9 cellular contexts compared by ENCODE assay signal in genomic region chr3:69671082-69671952, GRCh38.
A peak's percentile ranks its signal among the peaks of the same experiment; 100 is the strongest.
DNase-seq lines count a peak whose midpoint lies in the region; ATAC-seq and TF ChIP-seq lines count a peak whose summit lies in the region.
"Had no signal": no experiment of that assay in that cellular context is flagged by ENCODE, and none has a peak within 500 bp of the region (broad histone marks: within the 10 kb centered on the region; RNA-seq: fewer than 3 reads in every experiment).

No MANE protein-coding gene starts in this region.

- H3K27me3 Mint-ChIP-seq in endothelial cell (ENCODE audit: unreplicated experiment), result no peaks in the 10 kb centered on the region

- no peak overlapping the region for H3K4me3 Mint-ChIP-seq in endothelial cell (ENCODE audit: unreplicated experiment)

- H3K4me1 Mint-ChIP-seq in endothelial cell (ENCODE audit: unreplicated experiment), result no peaks in the 10 kb centered on the region

- DNase-seq in AG09309 (ENCODE audit: low read depth) (no peak), OCI-M2 (lab: John Stamatoyannopoulos, UW; ENCODE audit: unreplicated experiment) (peak; percentile 23), endothelial cell (ENCODE audit: low spot score) (peak; percentile 55), myocyte (ENCODE audit: low read depth) (peak; percentile 70)

- H3K36me3 Mint-ChIP-seq in endothelial cell (ENCODE audit: low read depth, unreplicated experiment), result no peaks in the 10 kb centered on the region

- H3K27ac Mint-ChIP-seq in endothelial cell (ENCODE audit: unreplicated experiment), result no peak overlapping the region

- no peak for ATAC-seq in GM18519 (IDR thresholded peaks at IDR 0.05; ENCODE audit: low FRiP score, unreplicated experiment)
- no peak for ATAC-seq in HG03108 (IDR thresholded peaks at IDR 0.05; ENCODE audit: unreplicated experiment)
- no peak for ATAC-seq in GM21529 (IDR thresholded peaks at IDR 0.05; ENCODE audit: unreplicated experiment)
- ATAC-seq: left colon had no signal

- TF ChIP-seq CTCF in AG09309 (IDR thresholded peaks at IDR 0.05; ENCODE audit: control insufficient read depth, insufficient read depth, low read depth, low read length, missing control alignments), result peak; percentile 62
- TF ChIP-seq CTCF in GM12875 (IDR thresholded peaks at IDR 0.05; ENCODE audit: borderline replicate concordance, insufficient read depth, low read depth, low read length), result peak; percentile 30; the same call in 1 of the 2 replicates
- TF ChIP-seq CTCF in endothelial cell (IDR thresholded peaks at IDR 0.05; ENCODE audit: unreplicated experiment), result peak; percentile 84

- H3K4me3 ChIP-seq in AG09309 (ENCODE audit: control insufficient read depth, low read depth, low read length), result no peak overlapping the region
- H3K4me3 ChIP-seq in GM12875 (ENCODE audit: low read depth, low read length), result no peak overlapping the region

- no peaks in the 10 kb centered on the region for H3K9me3 Mint-ChIP-seq in endothelial cell (ENCODE audit: unreplicated experiment)

Comparison
In these comparisons a context has a peak if more than half of its experiments do, and no peak if none do; other contexts are left out.
1. CTCF ChIP-seq: peak in every context shown above with its lines; median percentile 84 in endothelial cell; 62 in AG09309; 30 in GM12875.